ENCODE assay signal across 31 cellular contexts in the genomic region with DNA sequence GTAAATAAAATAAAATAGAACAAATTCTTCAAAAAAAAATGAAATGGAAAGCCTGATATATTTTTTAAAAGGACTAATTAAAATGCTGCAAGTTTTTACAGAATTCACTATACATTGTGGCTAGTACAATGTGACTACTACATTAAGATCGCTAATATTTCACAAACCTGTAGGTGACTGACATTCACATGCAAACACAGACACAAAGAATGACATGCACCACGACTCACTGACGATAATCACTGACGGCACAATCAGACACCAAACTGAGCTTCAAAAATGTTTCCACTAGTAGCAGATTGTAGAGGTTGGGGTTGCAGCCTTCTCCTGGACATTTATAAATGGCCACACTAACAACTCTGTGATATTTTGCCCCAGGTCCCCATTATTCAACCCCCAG.
"Had no signal": no experiment of that assay in that cellular context is flagged by ENCODE, and none has a peak within 500 bp of the region (broad histone marks: within the 10 kb centered on the region; RNA-seq: fewer than 3 reads in every experiment).

No MANE protein-coding gene starts in this region.

- H3K9me2 ChIP-seq: SK-N-SH had no signal

- H3K4me2 ChIP-seq: SK-N-SH had no signal

- H3K36me3 ChIP-seq: ascending aorta, breast epithelium, MG63, Peyer's patch, SJSA1 had no signal

- DNase-seq: activated CD4-positive, alpha-beta T cell treated with anti-CD3 and anti-CD28 coated beads for 36 hours; activated CD4-positive, alpha-beta T cell treated with anti-CD3 and anti-CD28 coated beads, Interleukin-2, amount 10 ng/mL, durations not matched to agents 7 days and 5 days; activated CD4-positive, alpha-beta T cell treated with anti-CD3 and anti-CD28 coated beads, Interleukin-2, amount 50 U/mL, for 48 hours; activated CD8-positive, alpha-beta T cell treated with anti-CD3 and anti-CD28 coated beads, Interleukin-2, amount 10 ng/mL, durations not matched to agents 7 days and 5 days; activated gamma-delta T cell treated with Interleukin-2 at 50 U/mL for 16 hours; activated naive CD4-positive, alpha-beta T cell treated with anti-CD3 and anti-CD28 coated beads for 36 hours; activated T-cell treated with anti-CD3 and anti-CD28 coated beads, Interleukin-2, amount 50 U/mL, for 4 hours; amygdala; caudate nucleus; cerebellar nuclear complex; Kasumi-1; KG1; MG63; NCI-H1048; NCI-H1105 treated with DMSO at 0.1 percent for 48 hours; NCI-H1436; NCI-H1694; NCI-H2029; NCI-H345; NCI-H524 treated with DMSO at 0.1 percent for 48 hours; PC-3; Peyer's patch; RPMI8226; SHP77 treated with DMSO at 0.1 percent for 48 hours had no signal

- H3K9me3 ChIP-seq: ascending aorta, breast epithelium, MG63, Peyer's patch, SJSA1, SK-N-SH had no signal

- H3K4me1 ChIP-seq: ascending aorta, breast epithelium, Peyer's patch, SJSA1 had no signal

- H3K27ac ChIP-seq: ascending aorta, breast epithelium, Peyer's patch, SJSA1 had no signal

- H3K27ac Mint-ChIP-seq: activated CD4-positive, alpha-beta T cell treated with anti-CD3 and anti-CD28 coated beads for 36 hours; activated CD4-positive, alpha-beta T cell treated with anti-CD3 and anti-CD28 coated beads, Interleukin-2, amount 10 ng/mL, durations not matched to agents 7 days and 5 days; activated CD8-positive, alpha-beta T cell treated with anti-CD3 and anti-CD28 coated beads, Interleukin-2, amount 10 ng/mL, durations not matched to agents 7 days and 5 days; activated naive CD4-positive, alpha-beta T cell treated with anti-CD3 and anti-CD28 coated beads for 36 hours; activated naive CD8-positive, alpha-beta T cell; T-helper 1 cell treated with Interleukin-12 subunit alpha and Interleukin-12 subunit beta and Interleukin-4 antibody, amounts not matched to agents 30 μg/mL and 1 μg/mL, for 36 hours; T-helper 2 cell treated with Interferon-gamma antibody and Interleukin-4, amounts not matched to agents 5 μg/mL and 100 μg/mL, for 36 hours had no signal

- ATAC-seq: activated CD8-positive, alpha-beta T cell treated with anti-CD3 and anti-CD28 coated beads, Interleukin-2, amount 10 ng/mL, durations not matched to agents 7 days and 5 days; PC-3 had no signal

- H3K36me3 Mint-ChIP-seq: activated naive CD8-positive, alpha-beta T cell had no signal

- H3K4me3 Mint-ChIP-seq: activated CD4-positive, alpha-beta T cell treated with anti-CD3 and anti-CD28 coated beads for 36 hours; activated CD4-positive, alpha-beta T cell treated with anti-CD3 and anti-CD28 coated beads, Interleukin-2, amount 10 ng/mL, durations not matched to agents 7 days and 5 days; activated CD8-positive, alpha-beta T cell treated with anti-CD3 and anti-CD28 coated beads, Interleukin-2, amount 10 ng/mL, durations not matched to agents 7 days and 5 days; activated naive CD4-positive, alpha-beta T cell treated with anti-CD3 and anti-CD28 coated beads for 36 hours; activated naive CD8-positive, alpha-beta T cell; activated T-cell treated with anti-CD3 and anti-CD28 coated beads, Interleukin-2, amount 50 U/mL, for 4 hours; T-helper 1 cell treated with Interleukin-12 subunit alpha and Interleukin-12 subunit beta and Interleukin-4 antibody, amounts not matched to agents 30 μg/mL and 1 μg/mL, for 36 hours; T-helper 2 cell treated with Interferon-gamma antibody and Interleukin-4, amounts not matched to agents 5 μg/mL and 100 μg/mL, for 36 hours had no signal

- H3K4me1 Mint-ChIP-seq: activated CD4-positive, alpha-beta T cell treated with anti-CD3 and anti-CD28 coated beads, Interleukin-2, amount 10 ng/mL, durations not matched to agents 7 days and 5 days had no signal

- H3K27me3 ChIP-seq: ascending aorta, breast epithelium, MG63, Peyer's patch, SJSA1 had no signal

- H3K4me3 ChIP-seq: ascending aorta, breast epithelium, MG63, Peyer's patch, SJSA1 had no signal

- H3K9ac ChIP-seq: SK-N-SH had no signal

- H3K27me3 Mint-ChIP-seq: activated CD4-positive, alpha-beta T cell treated with anti-CD3 and anti-CD28 coated beads, Interleukin-2, amount 10 ng/mL, durations not matched to agents 7 days and 5 days; activated naive CD8-positive, alpha-beta T cell had no signal

- H3K9me3 Mint-ChIP-seq: activated CD4-positive, alpha-beta T cell treated with anti-CD3 and anti-CD28 coated beads, Interleukin-2, amount 10 ng/mL, durations not matched to agents 7 days and 5 days; activated T-cell treated with anti-CD3 and anti-CD28 coated beads, Interleukin-2, amount 50 U/mL, for 4 hours; T-helper 1 cell treated with Interleukin-12 subunit alpha and Interleukin-12 subunit beta and Interleukin-4 antibody, amounts not matched to agents 30 μg/mL and 1 μg/mL, for 36 hours; T-helper 2 cell treated with Interferon-gamma antibody and Interleukin-4, amounts not matched to agents 5 μg/mL and 100 μg/mL, for 36 hours had no signal
